ENCODE assay signal across 1 cellular context in the genomic region with DNA sequence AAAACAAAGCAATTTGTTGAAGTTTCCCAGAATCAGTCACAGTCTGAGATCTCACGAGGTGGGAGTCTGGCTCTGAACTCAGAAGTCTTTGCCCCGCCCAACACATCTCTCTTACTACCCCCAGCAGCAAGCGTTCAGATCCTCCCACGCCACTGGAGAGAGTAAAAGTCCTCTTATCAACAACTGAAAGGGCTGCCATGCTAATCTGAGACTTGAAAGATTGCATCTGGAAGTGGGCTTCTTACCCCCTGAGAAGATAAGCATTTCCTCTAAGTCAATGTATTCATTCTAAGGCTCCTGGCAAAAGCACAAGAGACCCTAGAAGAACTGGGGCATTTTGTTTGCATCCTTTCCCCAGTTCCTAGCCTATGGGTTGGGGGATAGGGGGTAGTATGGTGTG.
TF ChIP-seq lines count a peak whose summit lies in the region.

No MANE protein-coding gene starts in this region.

TF ChIP-seq in K562, 482 proteins besides CTCF, POLR2A, EP300 and RAD21 (continued from another document and continues in another):
- TF ChIP-seq, protein P1, sequence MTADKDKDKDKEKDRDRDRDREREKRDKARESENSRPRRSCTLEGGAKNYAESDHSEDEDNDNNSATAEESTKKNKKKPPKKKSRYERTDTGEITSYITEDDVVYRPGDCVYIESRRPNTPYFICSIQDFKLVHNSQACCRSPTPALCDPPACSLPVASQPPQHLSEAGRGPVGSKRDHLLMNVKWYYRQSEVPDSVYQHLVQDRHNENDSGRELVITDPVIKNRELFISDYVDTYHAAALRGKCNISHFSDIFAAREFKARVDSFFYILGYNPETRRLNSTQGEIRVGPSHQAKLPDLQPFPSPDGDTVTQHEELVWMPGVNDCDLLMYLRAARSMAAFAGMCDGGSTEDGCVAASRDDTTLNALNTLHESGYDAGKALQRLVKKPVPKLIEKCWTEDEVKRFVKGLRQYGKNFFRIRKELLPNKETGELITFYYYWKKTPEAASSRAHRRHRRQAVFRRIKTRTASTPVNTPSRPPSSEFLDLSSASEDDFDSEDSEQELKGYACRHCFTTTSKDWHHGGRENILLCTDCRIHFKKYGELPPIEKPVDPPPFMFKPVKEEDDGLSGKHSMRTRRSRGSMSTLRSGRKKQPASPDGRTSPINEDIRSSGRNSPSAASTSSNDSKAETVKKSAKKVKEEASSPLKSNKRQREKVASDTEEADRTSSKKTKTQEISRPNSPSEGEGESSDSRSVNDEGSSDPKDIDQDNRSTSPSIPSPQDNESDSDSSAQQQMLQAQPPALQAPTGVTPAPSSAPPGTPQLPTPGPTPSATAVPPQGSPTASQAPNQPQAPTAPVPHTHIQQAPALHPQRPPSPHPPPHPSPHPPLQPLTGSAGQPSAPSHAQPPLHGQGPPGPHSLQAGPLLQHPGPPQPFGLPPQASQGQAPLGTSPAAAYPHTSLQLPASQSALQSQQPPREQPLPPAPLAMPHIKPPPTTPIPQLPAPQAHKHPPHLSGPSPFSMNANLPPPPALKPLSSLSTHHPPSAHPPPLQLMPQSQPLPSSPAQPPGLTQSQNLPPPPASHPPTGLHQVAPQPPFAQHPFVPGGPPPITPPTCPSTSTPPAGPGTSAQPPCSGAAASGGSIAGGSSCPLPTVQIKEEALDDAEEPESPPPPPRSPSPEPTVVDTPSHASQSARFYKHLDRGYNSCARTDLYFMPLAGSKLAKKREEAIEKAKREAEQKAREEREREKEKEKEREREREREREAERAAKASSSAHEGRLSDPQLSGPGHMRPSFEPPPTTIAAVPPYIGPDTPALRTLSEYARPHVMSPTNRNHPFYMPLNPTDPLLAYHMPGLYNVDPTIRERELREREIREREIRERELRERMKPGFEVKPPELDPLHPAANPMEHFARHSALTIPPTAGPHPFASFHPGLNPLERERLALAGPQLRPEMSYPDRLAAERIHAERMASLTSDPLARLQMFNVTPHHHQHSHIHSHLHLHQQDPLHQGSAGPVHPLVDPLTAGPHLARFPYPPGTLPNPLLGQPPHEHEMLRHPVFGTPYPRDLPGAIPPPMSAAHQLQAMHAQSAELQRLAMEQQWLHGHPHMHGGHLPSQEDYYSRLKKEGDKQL (CRISPR knock-in tag; IDR thresholded peaks at IDR 0.05; ENCODE audit: borderline replicate concordance) = no peak
- no peak for TF ChIP-seq NFE2 (IDR thresholded peaks at IDR 0.05; ENCODE audit: low read depth)
- TF ChIP-seq XRCC3 (IDR thresholded peaks at IDR 0.05) = no peak
- no peak for TF ChIP-seq BHLHE40 (IDR thresholded peaks at IDR 0.05; ENCODE audit: low read length)
- TF ChIP-seq, protein P2, sequence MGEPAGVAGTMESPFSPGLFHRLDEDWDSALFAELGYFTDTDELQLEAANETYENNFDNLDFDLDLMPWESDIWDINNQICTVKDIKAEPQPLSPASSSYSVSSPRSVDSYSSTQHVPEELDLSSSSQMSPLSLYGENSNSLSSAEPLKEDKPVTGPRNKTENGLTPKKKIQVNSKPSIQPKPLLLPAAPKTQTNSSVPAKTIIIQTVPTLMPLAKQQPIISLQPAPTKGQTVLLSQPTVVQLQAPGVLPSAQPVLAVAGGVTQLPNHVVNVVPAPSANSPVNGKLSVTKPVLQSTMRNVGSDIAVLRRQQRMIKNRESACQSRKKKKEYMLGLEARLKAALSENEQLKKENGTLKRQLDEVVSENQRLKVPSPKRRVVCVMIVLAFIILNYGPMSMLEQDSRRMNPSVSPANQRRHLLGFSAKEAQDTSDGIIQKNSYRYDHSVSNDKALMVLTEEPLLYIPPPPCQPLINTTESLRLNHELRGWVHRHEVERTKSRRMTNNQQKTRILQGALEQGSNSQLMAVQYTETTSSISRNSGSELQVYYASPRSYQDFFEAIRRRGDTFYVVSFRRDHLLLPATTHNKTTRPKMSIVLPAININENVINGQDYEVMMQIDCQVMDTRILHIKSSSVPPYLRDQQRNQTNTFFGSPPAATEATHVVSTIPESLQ (CRISPR knock-in tag; IDR thresholded peaks at IDR 0.05) = no peak
- no peak for TF ChIP-seq SMAD1 (IDR thresholded peaks at IDR 0.05; ENCODE audit: low read depth, low read length, partially characterized antibody)
- no peak for TF ChIP-seq MCM5 (IDR thresholded peaks at IDR 0.05; ENCODE audit: low read depth)
- TF ChIP-seq SPI1 (IDR thresholded peaks at IDR 0.05; ENCODE audit: borderline replicate concordance, low read depth, low read length) = no peak
- TF ChIP-seq PHF8 (IDR thresholded peaks at IDR 0.05; ENCODE audit: borderline replicate concordance, low read length) = no peak
- no peak for TF ChIP-seq SIX5 (IDR thresholded peaks at IDR 0.05; ENCODE audit: borderline replicate concordance in 1 of 2, insufficient read depth in 1 of 2, low read depth in 1 of 2, low read length in 2 of 2)
- TF ChIP-seq ZNF143 (CRISPR knock-in tag; IDR thresholded peaks at IDR 0.05) = no peak
- no peak for TF ChIP-seq MIER1 (IDR thresholded peaks at IDR 0.05; ENCODE audit: low read depth)
- peak; percentile 60 for TF ChIP-seq NEUROD1 (IDR thresholded peaks at IDR 0.05; ENCODE audit: borderline replicate concordance, low read depth, low read length, partially characterized antibody)
- TF ChIP-seq ZNF408 (CRISPR knock-in tag; IDR thresholded peaks at IDR 0.05; ENCODE audit: low read depth) = no peak
- TF ChIP-seq ZNF212 (CRISPR knock-in tag; IDR thresholded peaks at IDR 0.05) = no peak
- TF ChIP-seq NFYB (IDR thresholded peaks at IDR 0.05; ENCODE audit: extremely low read depth, insufficient read length) = no peak
- no peak for TF ChIP-seq ZNF232 (CRISPR knock-in tag; IDR thresholded peaks at IDR 0.05)
- TF ChIP-seq, protein P3, sequence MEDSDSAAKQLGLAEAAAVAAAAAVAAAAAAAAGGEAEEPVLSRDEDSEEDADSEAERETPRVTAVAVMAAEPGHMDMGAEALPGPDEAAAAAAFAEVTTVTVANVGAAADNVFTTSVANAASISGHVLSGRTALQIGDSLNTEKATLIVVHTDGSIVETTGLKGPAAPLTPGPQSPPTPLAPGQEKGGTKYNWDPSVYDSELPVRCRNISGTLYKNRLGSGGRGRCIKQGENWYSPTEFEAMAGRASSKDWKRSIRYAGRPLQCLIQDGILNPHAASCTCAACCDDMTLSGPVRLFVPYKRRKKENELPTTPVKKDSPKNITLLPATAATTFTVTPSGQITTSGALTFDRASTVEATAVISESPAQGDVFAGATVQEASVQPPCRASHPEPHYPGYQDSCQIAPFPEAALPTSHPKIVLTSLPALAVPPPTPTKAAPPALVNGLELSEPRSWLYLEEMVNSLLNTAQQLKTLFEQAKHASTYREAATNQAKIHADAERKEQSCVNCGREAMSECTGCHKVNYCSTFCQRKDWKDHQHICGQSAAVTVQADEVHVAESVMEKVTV (CRISPR knock-in tag; IDR thresholded peaks at IDR 0.05) = no peak
- no peak for TF ChIP-seq RFX1 (IDR thresholded peaks at IDR 0.05)
- TF ChIP-seq GTF2A2 (tag; IDR thresholded peaks at IDR 0.05) = no peak
- TF ChIP-seq POLR2AphosphoS2 (IDR thresholded peaks at IDR 0.05; ENCODE audit: low read length) = no peak
- TF ChIP-seq, protein P4, sequence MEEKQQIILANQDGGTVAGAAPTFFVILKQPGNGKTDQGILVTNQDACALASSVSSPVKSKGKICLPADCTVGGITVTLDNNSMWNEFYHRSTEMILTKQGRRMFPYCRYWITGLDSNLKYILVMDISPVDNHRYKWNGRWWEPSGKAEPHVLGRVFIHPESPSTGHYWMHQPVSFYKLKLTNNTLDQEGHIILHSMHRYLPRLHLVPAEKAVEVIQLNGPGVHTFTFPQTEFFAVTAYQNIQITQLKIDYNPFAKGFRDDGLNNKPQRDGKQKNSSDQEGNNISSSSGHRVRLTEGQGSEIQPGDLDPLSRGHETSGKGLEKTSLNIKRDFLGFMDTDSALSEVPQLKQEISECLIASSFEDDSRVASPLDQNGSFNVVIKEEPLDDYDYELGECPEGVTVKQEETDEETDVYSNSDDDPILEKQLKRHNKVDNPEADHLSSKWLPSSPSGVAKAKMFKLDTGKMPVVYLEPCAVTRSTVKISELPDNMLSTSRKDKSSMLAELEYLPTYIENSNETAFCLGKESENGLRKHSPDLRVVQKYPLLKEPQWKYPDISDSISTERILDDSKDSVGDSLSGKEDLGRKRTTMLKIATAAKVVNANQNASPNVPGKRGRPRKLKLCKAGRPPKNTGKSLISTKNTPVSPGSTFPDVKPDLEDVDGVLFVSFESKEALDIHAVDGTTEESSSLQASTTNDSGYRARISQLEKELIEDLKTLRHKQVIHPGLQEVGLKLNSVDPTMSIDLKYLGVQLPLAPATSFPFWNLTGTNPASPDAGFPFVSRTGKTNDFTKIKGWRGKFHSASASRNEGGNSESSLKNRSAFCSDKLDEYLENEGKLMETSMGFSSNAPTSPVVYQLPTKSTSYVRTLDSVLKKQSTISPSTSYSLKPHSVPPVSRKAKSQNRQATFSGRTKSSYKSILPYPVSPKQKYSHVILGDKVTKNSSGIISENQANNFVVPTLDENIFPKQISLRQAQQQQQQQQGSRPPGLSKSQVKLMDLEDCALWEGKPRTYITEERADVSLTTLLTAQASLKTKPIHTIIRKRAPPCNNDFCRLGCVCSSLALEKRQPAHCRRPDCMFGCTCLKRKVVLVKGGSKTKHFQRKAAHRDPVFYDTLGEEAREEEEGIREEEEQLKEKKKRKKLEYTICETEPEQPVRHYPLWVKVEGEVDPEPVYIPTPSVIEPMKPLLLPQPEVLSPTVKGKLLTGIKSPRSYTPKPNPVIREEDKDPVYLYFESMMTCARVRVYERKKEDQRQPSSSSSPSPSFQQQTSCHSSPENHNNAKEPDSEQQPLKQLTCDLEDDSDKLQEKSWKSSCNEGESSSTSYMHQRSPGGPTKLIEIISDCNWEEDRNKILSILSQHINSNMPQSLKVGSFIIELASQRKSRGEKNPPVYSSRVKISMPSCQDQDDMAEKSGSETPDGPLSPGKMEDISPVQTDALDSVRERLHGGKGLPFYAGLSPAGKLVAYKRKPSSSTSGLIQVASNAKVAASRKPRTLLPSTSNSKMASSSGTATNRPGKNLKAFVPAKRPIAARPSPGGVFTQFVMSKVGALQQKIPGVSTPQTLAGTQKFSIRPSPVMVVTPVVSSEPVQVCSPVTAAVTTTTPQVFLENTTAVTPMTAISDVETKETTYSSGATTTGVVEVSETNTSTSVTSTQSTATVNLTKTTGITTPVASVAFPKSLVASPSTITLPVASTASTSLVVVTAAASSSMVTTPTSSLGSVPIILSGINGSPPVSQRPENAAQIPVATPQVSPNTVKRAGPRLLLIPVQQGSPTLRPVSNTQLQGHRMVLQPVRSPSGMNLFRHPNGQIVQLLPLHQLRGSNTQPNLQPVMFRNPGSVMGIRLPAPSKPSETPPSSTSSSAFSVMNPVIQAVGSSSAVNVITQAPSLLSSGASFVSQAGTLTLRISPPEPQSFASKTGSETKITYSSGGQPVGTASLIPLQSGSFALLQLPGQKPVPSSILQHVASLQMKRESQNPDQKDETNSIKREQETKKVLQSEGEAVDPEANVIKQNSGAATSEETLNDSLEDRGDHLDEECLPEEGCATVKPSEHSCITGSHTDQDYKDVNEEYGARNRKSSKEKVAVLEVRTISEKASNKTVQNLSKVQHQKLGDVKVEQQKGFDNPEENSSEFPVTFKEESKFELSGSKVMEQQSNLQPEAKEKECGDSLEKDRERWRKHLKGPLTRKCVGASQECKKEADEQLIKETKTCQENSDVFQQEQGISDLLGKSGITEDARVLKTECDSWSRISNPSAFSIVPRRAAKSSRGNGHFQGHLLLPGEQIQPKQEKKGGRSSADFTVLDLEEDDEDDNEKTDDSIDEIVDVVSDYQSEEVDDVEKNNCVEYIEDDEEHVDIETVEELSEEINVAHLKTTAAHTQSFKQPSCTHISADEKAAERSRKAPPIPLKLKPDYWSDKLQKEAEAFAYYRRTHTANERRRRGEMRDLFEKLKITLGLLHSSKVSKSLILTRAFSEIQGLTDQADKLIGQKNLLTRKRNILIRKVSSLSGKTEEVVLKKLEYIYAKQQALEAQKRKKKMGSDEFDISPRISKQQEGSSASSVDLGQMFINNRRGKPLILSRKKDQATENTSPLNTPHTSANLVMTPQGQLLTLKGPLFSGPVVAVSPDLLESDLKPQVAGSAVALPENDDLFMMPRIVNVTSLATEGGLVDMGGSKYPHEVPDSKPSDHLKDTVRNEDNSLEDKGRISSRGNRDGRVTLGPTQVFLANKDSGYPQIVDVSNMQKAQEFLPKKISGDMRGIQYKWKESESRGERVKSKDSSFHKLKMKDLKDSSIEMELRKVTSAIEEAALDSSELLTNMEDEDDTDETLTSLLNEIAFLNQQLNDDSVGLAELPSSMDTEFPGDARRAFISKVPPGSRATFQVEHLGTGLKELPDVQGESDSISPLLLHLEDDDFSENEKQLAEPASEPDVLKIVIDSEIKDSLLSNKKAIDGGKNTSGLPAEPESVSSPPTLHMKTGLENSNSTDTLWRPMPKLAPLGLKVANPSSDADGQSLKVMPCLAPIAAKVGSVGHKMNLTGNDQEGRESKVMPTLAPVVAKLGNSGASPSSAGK (IDR thresholded peaks at IDR 0.05) = no peak
- TF ChIP-seq HOXB6 (CRISPR knock-in tag; IDR thresholded peaks at IDR 0.05; ENCODE audit: borderline replicate concordance) = no peak
- no peak for TF ChIP-seq NFXL1 (CRISPR knock-in tag; IDR thresholded peaks at IDR 0.05)
- no peak for TF ChIP-seq CREM (IDR thresholded peaks at IDR 0.05; ENCODE audit: low read depth)
- no peak for TF ChIP-seq KAT8 (IDR thresholded peaks at IDR 0.05; ENCODE audit: low read depth)
- no peak for TF ChIP-seq TARDBP (IDR thresholded peaks at IDR 0.05)
- TF ChIP-seq ZNF175 (CRISPR knock-in tag; IDR thresholded peaks at IDR 0.05; ENCODE audit: low read depth) = no peak
- TF ChIP-seq SAFB2 (IDR thresholded peaks at IDR 0.05; ENCODE audit: borderline replicate concordance, low read depth, low read length, severe bottlenecking) = no peak
- TF ChIP-seq MED1 (CRISPR knock-in tag; IDR thresholded peaks at IDR 0.05; ENCODE audit: borderline replicate concordance) = no peak
- TF ChIP-seq, protein P5, sequence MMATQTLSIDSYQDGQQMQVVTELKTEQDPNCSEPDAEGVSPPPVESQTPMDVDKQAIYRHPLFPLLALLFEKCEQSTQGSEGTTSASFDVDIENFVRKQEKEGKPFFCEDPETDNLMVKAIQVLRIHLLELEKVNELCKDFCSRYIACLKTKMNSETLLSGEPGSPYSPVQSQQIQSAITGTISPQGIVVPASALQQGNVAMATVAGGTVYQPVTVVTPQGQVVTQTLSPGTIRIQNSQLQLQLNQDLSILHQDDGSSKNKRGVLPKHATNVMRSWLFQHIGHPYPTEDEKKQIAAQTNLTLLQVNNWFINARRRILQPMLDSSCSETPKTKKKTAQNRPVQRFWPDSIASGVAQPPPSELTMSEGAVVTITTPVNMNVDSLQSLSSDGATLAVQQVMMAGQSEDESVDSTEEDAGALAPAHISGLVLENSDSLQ (IDR thresholded peaks at IDR 0.05) = no peak
- TF ChIP-seq PHB (CRISPR knock-in tag; IDR thresholded peaks at IDR 0.05) = no peak
- no peak for TF ChIP-seq FOXA3 (CRISPR knock-in tag; conservative IDR thresholded peaks at IDR 0.05 in 1 of 2, IDR thresholded peaks at IDR 0.05 in 1 of 2)
- TF ChIP-seq MBD2 (IDR thresholded peaks at IDR 0.05; ENCODE audit: borderline replicate concordance, low read depth) = 0 out of 2 replicates have a peak, but pooled peaks have one; percentile 29
